8 cellular contexts compared by ENCODE assay signal in the genomic region with DNA sequence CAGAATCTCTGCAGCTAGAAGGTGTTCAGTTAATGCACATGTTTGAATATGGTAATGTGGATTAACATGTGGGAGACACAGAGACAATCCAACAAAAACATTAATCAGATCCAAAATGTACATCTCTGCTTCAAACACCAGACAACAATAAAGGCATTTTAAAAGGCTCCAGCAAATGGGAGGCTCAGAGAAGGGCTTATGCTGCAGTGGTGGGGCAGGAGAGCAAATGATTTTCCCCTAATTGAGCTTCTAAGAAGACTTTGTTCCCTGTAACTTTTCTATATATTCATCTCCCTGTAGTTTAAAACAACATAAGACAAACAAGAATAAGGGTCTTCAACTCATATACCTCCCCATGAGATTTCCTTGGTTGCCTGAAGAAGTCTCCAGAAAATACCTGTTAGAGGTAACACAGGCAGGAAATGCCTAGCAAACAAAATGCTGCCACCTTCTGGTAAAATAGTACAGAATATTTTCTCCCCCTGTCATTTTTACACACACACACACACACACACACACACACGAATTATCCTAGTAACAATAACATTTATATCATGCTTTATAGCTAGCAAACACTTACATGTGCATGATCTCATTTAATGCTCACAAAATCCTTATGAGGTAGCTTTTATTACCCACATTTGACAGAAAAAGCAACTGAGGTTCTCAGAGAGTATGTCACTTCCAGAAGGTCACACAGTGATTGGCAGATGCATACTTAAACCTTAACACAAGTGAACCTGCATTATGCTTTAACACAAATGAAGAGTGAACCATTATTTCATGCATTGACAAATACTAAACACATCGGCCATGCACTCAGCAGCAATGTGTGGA.
DNase-seq lines count a peak whose midpoint lies in the region; TF ChIP-seq lines count a peak whose summit lies in the region.

No MANE protein-coding gene starts in this region.

- no peak overlapping the region for H3K9ac ChIP-seq in colonic mucosa (ENCODE audit: low read depth in 2 of 2, low read length in 2 of 2)

- CTCF ChIA-PET in AG04449 (lab: Yijun Ruan, JAX) = interaction anchor here (0.6 to 20.8 kb wide), 38 partner anchors 8 to 533 kb away, joined by 3 to 678 read pairs (median 4); partner anchors contain the start of gene MB21D2

- intact Hi-C loops in colonic mucosa (cut with DNase I) = loop anchor here (2.0 to 10.0 kb wide), 2 partner anchors 224 to 534 kb away; no protein-coding TSS in a partner anchor

- peaks cover 2% of the 10 kb centered on the region for H3K4me1 Mint-ChIP-seq in nephron

- H3K4me3 Mint-ChIP-seq in nephron = no peak overlapping the region

- H3K9me3 ChIP-seq in colonic mucosa = no peaks in the 10 kb centered on the region

- no peak overlapping the region for H3K27ac Mint-ChIP-seq in nephron

- H3K27ac ChIP-seq in colonic mucosa = no peak overlapping the region

- H3K36me3 ChIP-seq in colonic mucosa = no peaks in the 10 kb centered on the region

- DNase-seq in AG04449 (ENCODE audit: low read depth, low spot score) (no peak), GM12865 (ENCODE audit: low read depth) (peak; percentile 68), HK-2 (ENCODE audit: unreplicated experiment) (peak; percentile 5), NCI-H82 treated with DMSO at 0.1 percent for 48 hours (lab: John Stamatoyannopoulos, UW; ENCODE audit: unreplicated experiment) (peak; percentile 70), colonic mucosa (no peak), Ammon's horn (ENCODE audit: low spot score) (no peak)
- DNase-seq in stimulated activated naive CD4-positive, alpha-beta T cell treated with Interleukin-2 at 50 U/mL for 16 hours (lab: John Stamatoyannopoulos, UW) = no peak

- TF ChIP-seq CTCF in AG04449 (IDR thresholded peaks at IDR 0.05; ENCODE audit: insufficient read depth, low read length, missing control alignments) (peak; percentile 31), GM12865 (IDR thresholded peaks at IDR 0.05; ENCODE audit: insufficient read depth, low read depth, low read length, missing control alignments) (peak; percentile 48), colonic mucosa (IDR thresholded peaks at IDR 0.05) (peak; percentile 21), nephron (IDR thresholded peaks at IDR 0.05; ENCODE audit: unreplicated experiment in 3 of 3) (peak; percentile 39 to 56 (median 46))

- POLR2A ChIA-PET in AG04449 (lab: Yijun Ruan, JAX) = no interaction called here

- H3K4me1 ChIP-seq in colonic mucosa = no peaks in the 10 kb centered on the region

- H3K27me3 ChIP-seq in colonic mucosa = no peaks in the 10 kb centered on the region

- H3K27me3 Mint-ChIP-seq in nephron (ENCODE audit: low read depth) = no peaks in the 10 kb centered on the region

- H3K4me3 ChIP-seq in AG04449 (ENCODE audit: low read depth, low read length) (no peak overlapping the region), GM12865 (ENCODE audit: low read depth, low read length) (no peak overlapping the region), colonic mucosa (no peak overlapping the region)

- H3K36me3 Mint-ChIP-seq in nephron (ENCODE audit: low read depth) = no peaks in the 10 kb centered on the region

- H3K9me3 Mint-ChIP-seq in nephron = peaks cover 3% of the 10 kb centered on the region

Comparison
In these comparisons a context has a peak if more than half of its experiments do, and no peak if none do; other contexts are left out.
1. DNase-seq: peak in GM12865 (single experiment), HK-2 (single experiment) and NCI-H82 treated with DMSO at 0.1 percent for 48 hours (single experiment); none in AG04449 (single experiment), colonic mucosa (single experiment), stimulated activated naive CD4-positive, alpha-beta T cell treated with Interleukin-2 at 50 U/mL for 16 hours (single experiment) and Ammon's horn (single experiment).
2. Peak in every context shown above with its lines, with median percentiles within 50 percentile points of each other: CTCF ChIP-seq.